8 cellular contexts compared by ENCODE assay signal in genomic region chr4:113885291-113885690, GRCh38.
"Had no signal": no experiment of that assay in that cellular context is flagged by ENCODE, and none has a peak within 500 bp of the region (broad histone marks: within the 10 kb centered on the region; RNA-seq: fewer than 3 reads in every experiment).

No MANE protein-coding gene starts in this region.

- DNase-seq: H9, HCEC 1CT, IMR-90 had no signal

- H3K4me2 ChIP-seq: GM23338 had no signal

- H3K4me3 ChIP-seq: GM23338, K562 had no signal

- FAIRE-seq: H1, H54, HTR-8/SVneo, K562 had no signal

- H2AFZ ChIP-seq: GM23338 had no signal
